In the genomic region with DNA sequence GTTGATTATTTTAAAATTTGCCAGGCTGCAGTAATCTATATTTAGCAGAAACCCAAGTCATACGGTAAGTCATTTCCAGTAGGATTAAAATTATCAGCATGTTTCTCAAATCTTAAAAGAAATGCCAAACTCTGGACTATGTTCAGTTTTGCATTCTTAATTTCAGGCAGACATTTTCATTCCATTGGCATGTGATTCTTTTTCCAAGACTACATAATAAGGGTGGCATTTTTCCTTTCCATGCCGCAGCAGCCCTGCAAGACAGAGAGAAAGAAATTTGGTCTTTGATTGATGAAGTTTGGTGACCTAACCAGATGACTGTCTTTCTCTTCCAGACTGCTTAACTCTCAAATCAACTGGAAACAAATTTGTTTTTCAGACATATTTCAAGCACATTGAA, we compare ENCODE assay signal across 14 cellular contexts.
"Had no signal": no experiment of that assay in that cellular context is flagged by ENCODE, and none has a peak within 500 bp of the region (broad histone marks: within the 10 kb centered on the region; RNA-seq: fewer than 3 reads in every experiment).

No MANE protein-coding gene starts in this region.

- H3K36me3 Mint-ChIP-seq: activated naive CD8-positive, alpha-beta T cell treated with anti-CD3 and anti-CD28 coated beads for 36 hours; naive thymus-derived CD4-positive, alpha-beta T cell had no signal

- DNase-seq: activated CD4-positive, alpha-beta T cell treated with anti-CD3 and anti-CD28 coated beads, Interleukin-2, amount 10 ng/mL, durations not matched to agents 7 days and 5 days; activated CD4-positive, CD25-positive, alpha-beta regulatory T cell; activated gamma-delta T cell treated with Interleukin-2 at 50 U/mL for 16 hours; activated naive CD8-positive, alpha-beta T cell treated with anti-CD3 and anti-CD28 coated beads for 36 hours; foreskin melanocyte; head of caudate nucleus; naive thymus-derived CD4-positive, alpha-beta T cell; stimulated activated CD4-positive, alpha-beta T cell treated with anti-CD3 and anti-CD28 coated beads, Interleukin-4, amount 100 ng/mL, for 24 hours; stimulated activated naive CD4-positive, alpha-beta T cell; substantia nigra; trophoblast cell had no signal

- H2AFZ ChIP-seq: parathyroid adenoma had no signal

- H3K9me3 ChIP-seq: esophagus muscularis mucosa had no signal

- H3K27ac ChIP-seq: parathyroid adenoma had no signal

- H3K79me2 ChIP-seq: parathyroid adenoma had no signal

- H3K36me3 ChIP-seq: esophagus muscularis mucosa had no signal

- H3K9me3 Mint-ChIP-seq: activated CD4-positive, alpha-beta T cell treated with anti-CD3 and anti-CD28 coated beads, Interleukin-2, amount 10 ng/mL, durations not matched to agents 7 days and 5 days; activated naive CD8-positive, alpha-beta T cell treated with anti-CD3 and anti-CD28 coated beads for 36 hours; naive thymus-derived CD4-positive, alpha-beta T cell had no signal

- H3K4me3 Mint-ChIP-seq: activated CD4-positive, alpha-beta T cell treated with anti-CD3 and anti-CD28 coated beads, Interleukin-2, amount 10 ng/mL, durations not matched to agents 7 days and 5 days; activated naive CD8-positive, alpha-beta T cell treated with anti-CD3 and anti-CD28 coated beads for 36 hours; naive thymus-derived CD4-positive, alpha-beta T cell had no signal

- H3K27me3 ChIP-seq: esophagus muscularis mucosa had no signal

- H3K27me3 Mint-ChIP-seq: activated CD4-positive, alpha-beta T cell treated with anti-CD3 and anti-CD28 coated beads, Interleukin-2, amount 10 ng/mL, durations not matched to agents 7 days and 5 days had no signal

- H3K4me3 ChIP-seq: esophagus muscularis mucosa, lung had no signal

- H3K9ac ChIP-seq: parathyroid adenoma had no signal

- H3K27ac Mint-ChIP-seq: activated CD4-positive, alpha-beta T cell treated with anti-CD3 and anti-CD28 coated beads, Interleukin-2, amount 10 ng/mL, durations not matched to agents 7 days and 5 days; activated naive CD8-positive, alpha-beta T cell treated with anti-CD3 and anti-CD28 coated beads for 36 hours; naive thymus-derived CD4-positive, alpha-beta T cell had no signal

- H3K4me1 ChIP-seq: parathyroid adenoma had no signal

- ATAC-seq: naive thymus-derived CD4-positive, alpha-beta T cell had no signal

- H3K4me1 Mint-ChIP-seq: activated CD4-positive, alpha-beta T cell treated with anti-CD3 and anti-CD28 coated beads, Interleukin-2, amount 10 ng/mL, durations not matched to agents 7 days and 5 days; activated naive CD8-positive, alpha-beta T cell treated with anti-CD3 and anti-CD28 coated beads for 36 hours had no signal
